ENCODE assay signal across 16 cellular contexts in genomic region chr5:153099328-153099727, GRCh38.
"Had no signal": no experiment of that assay in that cellular context is flagged by ENCODE, and none has a peak within 500 bp of the region (broad histone marks: within the 10 kb centered on the region; RNA-seq: fewer than 3 reads in every experiment).

No MANE protein-coding gene starts in this region.

- H3K36me3 Mint-ChIP-seq: activated naive CD8-positive, alpha-beta T cell treated with anti-CD3 and anti-CD28 coated beads, Interleukin-2, amount 10 ng/mL, durations not matched to agents 7 days and 5 days; brain; naive B cell had no signal

- H3K9me3 ChIP-seq: ovary, stomach, testis, upper lobe of left lung had no signal

- H3K27ac ChIP-seq: epithelial cell of prostate, ovary, stomach, testis, upper lobe of left lung had no signal

- H3K36me3 ChIP-seq: ovary, stomach, upper lobe of left lung had no signal

- H3K4me3 Mint-ChIP-seq: activated CD4-positive, alpha-beta T cell treated with anti-CD3 and anti-CD28 coated beads, Interleukin-2, amount 10 ng/mL, durations not matched to agents 7 days and 5 days; activated naive CD8-positive, alpha-beta T cell treated with anti-CD3 and anti-CD28 coated beads, Interleukin-2, amount 10 ng/mL, durations not matched to agents 7 days and 5 days; activated T-helper 1 cell treated with anti-CD3 and anti-CD28 coated beads, Interleukin-12 subunit alpha, Interleukin-12 subunit beta, Interleukin-2, Interleukin-4 antibody, amounts not matched to agents 30 ng/mL and 10 ng/mL and 1 ng/mL, durations not matched to agents 14 hours and 24 hours and 36 hours; brain; naive B cell had no signal

- DNase-seq: activated CD4-positive, alpha-beta T cell treated with anti-CD3 and anti-CD28 coated beads, Interleukin-2, amount 10 ng/mL, durations not matched to agents 7 days and 5 days; activated CD8-positive, alpha-beta memory T cell treated with anti-CD3 and anti-CD28 coated beads, Interleukin-2, amount 50 U/mL, for 48 hours; activated naive CD8-positive, alpha-beta T cell treated with anti-CD3 and anti-CD28 coated beads, Interleukin-2, amount 10 ng/mL, durations not matched to agents 7 days and 5 days; effector memory CD4-positive, alpha-beta T cell; foreskin melanocyte; left colon; naive B cell; ovary; stomach; testis; upper lobe of left lung had no signal

- ATAC-seq: left colon, sciatic nerve had no signal

- H3K27ac Mint-ChIP-seq: activated CD4-positive, alpha-beta T cell treated with anti-CD3 and anti-CD28 coated beads, Interleukin-2, amount 10 ng/mL, durations not matched to agents 7 days and 5 days; activated naive CD8-positive, alpha-beta T cell treated with anti-CD3 and anti-CD28 coated beads, Interleukin-2, amount 10 ng/mL, durations not matched to agents 7 days and 5 days; activated T-helper 1 cell treated with anti-CD3 and anti-CD28 coated beads, Interleukin-12 subunit alpha, Interleukin-12 subunit beta, Interleukin-2, Interleukin-4 antibody, amounts not matched to agents 30 ng/mL and 10 ng/mL and 1 ng/mL, durations not matched to agents 14 hours and 24 hours and 36 hours; brain; naive B cell had no signal

- H3K27me3 ChIP-seq: ovary, stomach, testis, upper lobe of left lung had no signal

- H3K4me3 ChIP-seq: lung, ovary, stomach, testis, upper lobe of left lung had no signal

- H3K4me1 Mint-ChIP-seq: activated CD4-positive, alpha-beta T cell treated with anti-CD3 and anti-CD28 coated beads, Interleukin-2, amount 10 ng/mL, durations not matched to agents 7 days and 5 days; activated naive CD8-positive, alpha-beta T cell treated with anti-CD3 and anti-CD28 coated beads, Interleukin-2, amount 10 ng/mL, durations not matched to agents 7 days and 5 days; brain; naive B cell had no signal

- H3K4me1 ChIP-seq: stomach, testis, upper lobe of left lung had no signal

- H3K27me3 Mint-ChIP-seq: activated CD4-positive, alpha-beta T cell treated with anti-CD3 and anti-CD28 coated beads, Interleukin-2, amount 10 ng/mL, durations not matched to agents 7 days and 5 days; activated naive CD8-positive, alpha-beta T cell treated with anti-CD3 and anti-CD28 coated beads, Interleukin-2, amount 10 ng/mL, durations not matched to agents 7 days and 5 days; brain; naive B cell had no signal

- H3K9me3 Mint-ChIP-seq: activated CD4-positive, alpha-beta T cell treated with anti-CD3 and anti-CD28 coated beads, Interleukin-2, amount 10 ng/mL, durations not matched to agents 7 days and 5 days had no signal
